ENCODE assay signal across 12 cellular contexts in genomic region chr3:12659316-12660015, GRCh38. TPM values are rescaled to one million over a fixed set of nuclear protein-coding genes. Genes with fewer than 3 reads are reported as not detected.
DNase-seq lines count a peak whose midpoint lies in the region; ATAC-seq and TF ChIP-seq lines count a peak whose summit lies in the region.
"Had no signal": no experiment of that assay in that cellular context is flagged by ENCODE, and none has a peak within 500 bp of the region (broad histone marks: within the 10 kb centered on the region; RNA-seq: fewer than 3 reads in every experiment).

No MANE protein-coding gene starts in this region.

- 79 to 100% methylated on average over 1 to 2 of the region's 3 CpGs for WGBS in esophagus squamous epithelium, 2 donors
- 19 to 43% (median 42%) methylated on average over 3 of the region's 3 CpGs for whole genome bisulfite sequencing in psoas muscle, 3 donors

- peak overlapping the region in 6 of 8 donors; percentile 12 to 82 (median 46) for H3K4me3 Mint-ChIP-seq in CD4-positive, alpha-beta memory T cell

- peak overlapping the region in 3 of 7 donors; percentile 0 to 79 (median 75) for H3K27ac Mint-ChIP-seq in CD4-positive, alpha-beta memory T cell
- H3K27ac Mint-ChIP-seq: activated CD4-positive, alpha-beta memory T cell treated with anti-CD3 and anti-CD28 coated beads for 36 hours had no signal

- POLR2A ChIA-PET in CD4-positive, alpha-beta memory T cell (lab: Charles Lee; ENCODE audit: partially characterized antibody): interaction anchor here (1.1 kb wide), 2 partner anchors 52 to 175 kb away, joined by 3 read pairs; partner anchors contain the start of gene TSEN2

- ATAC-seq in psoas muscle: no peak

- H3K4me1 ChIP-seq in CD4-positive, alpha-beta memory T cell (ENCODE audit: insufficient read depth, low read length): peaks cover 72% of the 10 kb centered on the region
- H3K4me1 ChIP-seq in esophagus squamous epithelium (peaks cover 17 to 81% (median 49%) of the 10 kb centered on the region in 3 donors), psoas muscle (peaks cover 57% of the 10 kb centered on the region)

- CTCF ChIA-PET in CD4-positive, alpha-beta memory T cell (lab: Charles Lee; ENCODE audit: partially characterized antibody): no interaction called here

- intact Hi-C loops in CD4-positive, alpha-beta memory T cell (cut with micrococcal nuclease): loop anchor here (5.0 to 10.0 kb wide), 3 partner anchors 32 to 305 kb away; no protein-coding TSS in a partner anchor
- intact Hi-C loops in esophagus squamous epithelium (cut with DNase I) (no loop called here), psoas muscle (cut with DNase I) (loop anchor here in 1 of 2 donors (5.0 kb wide), 1 partner anchor 32 kb away; no protein-coding TSS in a partner anchor)

- H3K9me3 ChIP-seq in CD4-positive, alpha-beta memory T cell (ENCODE audit: control insufficient read depth in 1 of 2, low read length in 2 of 2): no peaks in the 10 kb centered on the region
- H3K9me3 ChIP-seq in esophagus squamous epithelium: no peaks in the 10 kb centered on the region
- H3K9me3 ChIP-seq in psoas muscle: no peaks in the 10 kb centered on the region

- H3K36me3 Mint-ChIP-seq in CD4-positive, alpha-beta memory T cell: peaks cover 9 to 23% of the 10 kb centered on the region in 2 donors

- no peaks in the 10 kb centered on the region for H3K27me3 ChIP-seq in CD4-positive, alpha-beta memory T cell (ENCODE audit: insufficient read depth, low read length)
- H3K27me3 ChIP-seq in esophagus squamous epithelium: no peaks in the 10 kb centered on the region
- H3K27me3 ChIP-seq in psoas muscle (ENCODE audit: insufficient read depth in 3 of 3, low read length in 2 of 3): no peaks in the 10 kb centered on the region

- peaks cover 43 to 83% (median 58%) of the 10 kb centered on the region in 4 donors for H3K4me1 Mint-ChIP-seq in CD4-positive, alpha-beta memory T cell

- no peaks in the 10 kb centered on the region for H3K36me3 ChIP-seq in CD4-positive, alpha-beta memory T cell (ENCODE audit: insufficient read depth, low read length)
- H3K36me3 ChIP-seq in esophagus squamous epithelium (no peaks in the 10 kb centered on the region), psoas muscle (ENCODE audit: insufficient read depth in 1 of 2, low read depth in 1 of 2) (no peaks in the 10 kb centered on the region)

- peaks cover 0 to 2% (median 0%) of the 10 kb centered on the region in 8 donors for H3K9me3 Mint-ChIP-seq in CD4-positive, alpha-beta memory T cell
- H3K9me3 Mint-ChIP-seq: activated CD4-positive, alpha-beta memory T cell treated with anti-CD3 and anti-CD28 coated beads for 36 hours had no signal

- no peak overlapping the region for H3K4me3 ChIP-seq in CD4-positive, alpha-beta memory T cell (ENCODE audit: low read length in 2 of 2)
- H3K4me3 ChIP-seq in NB4 (ENCODE audit: low read depth, low read length) (peak overlapping the region; percentile 25), esophagus squamous epithelium (no peak overlapping the region), psoas muscle (peak overlapping the region; percentile 28)

- no peaks in the 10 kb centered on the region for H3K27me3 Mint-ChIP-seq in CD4-positive, alpha-beta memory T cell
- H3K27me3 Mint-ChIP-seq: activated CD4-positive, alpha-beta memory T cell treated with anti-CD3 and anti-CD28 coated beads for 36 hours had no signal

- TF ChIP-seq CTCF in NB4 (IDR thresholded peaks at IDR 0.05; ENCODE audit: low read depth, low read length) (no peak), esophagus squamous epithelium (IDR thresholded peaks at IDR 0.05) (no peak), psoas muscle (IDR thresholded peaks at IDR 0.05) (no peak)

- TF ChIP-seq POLR2A in NB4 (IDR thresholded peaks at IDR 0.05; ENCODE audit: extremely low read depth, insufficient read length): no peak
- TF ChIP-seq POLR2A in esophagus squamous epithelium (IDR thresholded peaks at IDR 0.05): no peak

- no peak overlapping the region for H3K27ac ChIP-seq in CD4-positive, alpha-beta memory T cell (ENCODE audit: low read depth, low read length)
- H3K27ac ChIP-seq in esophagus squamous epithelium (peak overlapping the region; percentile 28 to 99 (median 69)), psoas muscle (peak overlapping the region; percentile 99)

- no peak for DNase-seq in CD4-positive, alpha-beta memory T cell
- DNase-seq in NB4 (ENCODE audit: low read depth) (no peak), esophagus squamous epithelium (lab: John Stamatoyannopoulos, UW) (no peak), psoas muscle (no peak), hepatic stellate cell (ENCODE audit: low spot score) (no peak), NCI-H345 treated with DMSO at 0.1 percent for 48 hours (lab: John Stamatoyannopoulos, UW; ENCODE audit: unreplicated experiment) (no peak), NCI-H2227 treated with DMSO at 0.1 percent for 48 hours (lab: John Stamatoyannopoulos, UW) (no peak), DMS53 (lab: John Stamatoyannopoulos, UW) (no peak)
- DNase-seq: activated CD4-positive, alpha-beta memory T cell treated with anti-CD3 and anti-CD28 coated beads for 36 hours; GF-D8; NCI-H1694 treated with DMSO at 0.1 percent for 48 hours; stimulated activated CD4-positive, alpha-beta T cell treated with anti-CD3 and anti-CD28 coated beads, Interleukin-4, amount 100 ng/mL, for 1 hour had no signal

RNA-seq across cellular contexts. Expression of gene RAF1, which starts 4.5 kb away (rescaled TPM):
- total RNA-seq in CD4-positive, alpha-beta memory T cell: 100 to 1,000 TPM; 116 to 120 TPM
- 10 to 100 TPM; 54.1 to 74.0 TPM for polyA plus RNA-seq in CD4-positive, alpha-beta memory T cell
- total RNA-seq in esophagus squamous epithelium: 100 to 1,000 TPM in 1 of 4 donors, 10 to 100 TPM in 3; 73.2 to 107 (median 84.2) TPM
- total RNA-seq in psoas muscle: 100 to 1,000 TPM; 109 to 221 (median 160) TPM
- polyA plus RNA-seq in psoas muscle: 100 to 1,000 TPM in 2 of 3 donors, 10 to 100 TPM in 1; 87.2 to 391 (median 132) TPM

Comparison
In these comparisons a context has a peak if more than half of its experiments do, and no peak if none do; other contexts are left out.
1. H3K4me3 ChIP-seq: peak in NB4 (single experiment) and psoas muscle (single experiment); none in CD4-positive, alpha-beta memory T cell (0 of 2) and esophagus squamous epithelium (0 of 4).